ENCODE assay signal across 24 cellular contexts in the genomic region with DNA sequence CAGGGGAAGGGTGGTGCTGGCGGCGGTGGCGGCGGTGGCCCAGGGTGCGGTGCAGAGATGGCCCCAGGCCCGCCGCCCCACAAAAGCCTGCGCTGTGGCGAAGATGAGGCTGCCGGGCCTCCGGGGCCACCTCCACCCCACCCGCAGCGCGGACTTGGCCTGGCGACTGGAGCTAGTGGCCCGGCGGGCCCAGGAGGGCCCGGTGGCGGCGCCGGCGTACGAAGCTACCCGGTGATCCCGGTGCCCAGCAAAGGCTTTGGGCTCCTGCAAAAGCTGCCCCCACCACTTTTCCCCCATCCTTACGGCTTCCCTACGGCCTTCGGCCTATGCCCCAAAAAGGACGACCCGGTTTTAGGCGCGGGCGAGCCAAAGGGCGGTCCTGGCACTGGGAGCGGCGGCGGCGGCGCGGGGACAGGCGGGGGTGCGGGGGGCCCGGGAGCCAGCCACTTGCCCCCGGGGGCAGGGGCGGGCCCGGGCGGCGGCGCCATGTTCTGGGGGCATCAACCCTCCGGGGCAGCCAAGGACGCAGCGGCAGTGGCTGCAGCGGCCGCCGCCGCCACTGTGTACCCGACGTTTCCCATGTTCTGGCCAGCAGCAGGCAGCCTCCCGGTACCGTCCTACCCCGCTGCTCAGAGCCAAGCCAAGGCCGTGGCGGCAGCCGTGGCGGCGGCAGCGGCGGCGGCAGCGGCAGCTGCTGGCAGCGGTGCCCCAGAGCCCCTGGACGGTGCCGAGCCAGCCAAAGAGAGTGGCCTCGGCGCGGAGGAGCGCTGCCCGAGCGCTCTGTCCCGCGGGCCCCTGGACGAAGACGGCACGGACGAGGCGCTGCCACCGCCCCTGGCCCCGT. TPM values are rescaled to one million over a fixed set of nuclear protein-coding genes. Genes with fewer than 3 reads are reported as not detected.
DNase-seq lines count a peak whose midpoint lies in the region; ATAC-seq, FAIRE-seq and TF ChIP-seq lines count a peak whose summit lies in the region.
"Had no signal": no experiment of that assay in that cellular context is flagged by ENCODE, and none has a peak within 500 bp of the region (broad histone marks: within the 10 kb centered on the region; RNA-seq: fewer than 3 reads in every experiment).

No MANE protein-coding gene starts in this region.

- FAIRE-seq in HepG2 (lab: Jason Lieb, UNC), result no peak
- FAIRE-seq: colon, GM19239, K562 had no signal

- BruUV-seq in HepG2 (replicated peaks; lab: Mats Ljungman, UMichigan), result no TSS peak

- TF ChIP-seq CTCF in left ventricle myocardium inferior (IDR thresholded peaks at IDR 0.05; ENCODE audit: borderline replicate concordance), result no peak
- TF ChIP-seq CTCF in body of pancreas (IDR thresholded peaks at IDR 0.05), result no peak
- no peak for TF ChIP-seq CTCF in HepG2 (CRISPR knock-in tag; IDR thresholded peaks at IDR 0.05)
- TF ChIP-seq CTCF in upper lobe of right lung (IDR thresholded peaks at IDR 0.05), result no peak

- in situ Hi-C loops in HepG2 (cut with HindIII; ENCODE audit: extremely low pct_ligation_motif_present, low pct_unique_long_range_greater_than_20kb), result no loop called here

- intact Hi-C loops in left ventricle myocardium inferior (cut with micrococcal nuclease) (no loop called here), cardiac septum (cut with DNase I) (no loop called here), body of pancreas (cut with DNase I) (no loop called here), HepG2 (cut with micrococcal nuclease; ENCODE audit: unreplicated experiment) (no loop called here), upper lobe of right lung (cut with DNase I) (no loop called here)

- DNase-seq in left ventricle myocardium inferior (no peak), cardiac septum (ENCODE audit: low spot score) (no peak), body of pancreas (peak in 1 of 4 donors; percentile 23), HepG2 (ENCODE audit: low spot score) (no peak), upper lobe of right lung (peak; percentile 41), COR-L47 (lab: John Stamatoyannopoulos, UW) (no peak), NCI-H524 (lab: John Stamatoyannopoulos, UW) (no peak)
- DNase-seq: activated CD4-positive, alpha-beta T cell treated with anti-CD3 and anti-CD28 coated beads for 1 hour; activated naive CD4-positive, alpha-beta T cell treated with anti-CD3 and anti-CD28 coated beads for 36 hours; NCI-H2081 treated with DMSO at 0.1 percent for 48 hours; NCI-H526; SJCRH30; stimulated activated CD4-positive, alpha-beta T cell treated with anti-CD3 and anti-CD28 coated beads, Interleukin-1b, Interleukin-23, amount 100 ng/mL, for 48 hours; T1000 had no signal

- H3K27me3 ChIP-seq in left ventricle myocardium inferior (ENCODE audit: low read depth) (peaks cover 100% of the 10 kb centered on the region), body of pancreas (peaks cover 0 to 85% of the 10 kb centered on the region in 2 donors), HepG2 (ENCODE audit: control insufficient read depth in 1 of 2, insufficient read depth in 2 of 2, low read length in 2 of 2) (peaks cover 13 to 70% of the 10 kb centered on the region in 2 experiments), upper lobe of right lung (peaks cover 100% of the 10 kb centered on the region)
- H3K27me3 ChIP-seq: SJCRH30 had no signal

- POLR2A ChIA-PET in HepG2 (lab: Yijun Ruan, JAX), result no interaction called here

- CTCF ChIA-PET in HepG2 (lab: Yijun Ruan, JAX; ENCODE audit: low intra/inter-chr PET ratio, low total read pairs), result no interaction called here

- TF ChIP-seq RAD21 in HepG2 (CRISPR knock-in tag; IDR thresholded peaks at IDR 0.05), result no peak

- WGBS in body of pancreas, 2 donors, result 6 to 8% methylated on average over 18 to 65 of the region's 88 CpGs
- 96% methylated on average over 23 of the region's 88 CpGs for WGBS in HepG2 (ENCODE audit: low lambda C conversion rate)

- no peak overlapping the region for H3K27ac ChIP-seq in left ventricle myocardium inferior (replicated peaks)
- H3K27ac ChIP-seq in body of pancreas, result no peak overlapping the region
- no peak overlapping the region for H3K27ac ChIP-seq in HepG2 (ENCODE audit: extremely low read length, insufficient read depth, low read length)
- no peak overlapping the region for H3K27ac ChIP-seq in upper lobe of right lung
- H3K27ac ChIP-seq: HL-60, left lung, SJCRH30 had no signal

- H3K4me1 ChIP-seq in left ventricle myocardium inferior, result peaks cover 73% of the 10 kb centered on the region
- H3K4me1 ChIP-seq in body of pancreas, result peaks cover 75% of the 10 kb centered on the region
- H3K4me1 ChIP-seq in HepG2 (ENCODE audit: insufficient read depth, low read length), result no peaks in the 10 kb centered on the region
- H3K4me1 ChIP-seq in upper lobe of right lung, result peaks cover 30% of the 10 kb centered on the region
- H3K4me1 ChIP-seq: SJCRH30 had no signal

- ATAC-seq in body of pancreas (peak; percentile 30), HepG2 (peak; percentile 20; the same call in 2 of the 3 replicates), upper lobe of right lung (no peak), HG02852 (IDR thresholded peaks at IDR 0.05; ENCODE audit: unreplicated experiment) (no peak)
- ATAC-seq: HCT116, K562, left lung, sciatic nerve had no signal

- H3K79me2 ChIP-seq in HepG2 (ENCODE audit: insufficient read depth, low read length), result no peaks in the 10 kb centered on the region

- no peaks in the 10 kb centered on the region for H4K20me1 ChIP-seq in HepG2 (ENCODE audit: insufficient read depth, low read length)

- TF ChIP-seq POLR2A in body of pancreas (IDR thresholded peaks at IDR 0.05), result no peak
- no peak for TF ChIP-seq POLR2A in HepG2 (IDR thresholded peaks at IDR 0.05; ENCODE audit: insufficient read depth in 1 of 2, low read depth in 2 of 2, low read length in 2 of 2)

- TF ChIP-seq EP300 in HepG2 (IDR thresholded peaks at IDR 0.05; ENCODE audit: low read depth in 2 of 2, low read length in 2 of 2), result no peak
- no peak for TF ChIP-seq EP300 in HepG2 (CRISPR knock-in tag; IDR thresholded peaks at IDR 0.05; ENCODE audit: borderline replicate concordance)

- H3K9ac ChIP-seq in HepG2 (ENCODE audit: insufficient read depth, low read depth, low read length), result no peak overlapping the region

- H3K36me3 ChIP-seq in left ventricle myocardium inferior (no peaks in the 10 kb centered on the region), body of pancreas (replicated peaks in 1 of 2; ENCODE audit: insufficient read depth in 1 of 2, low read depth in 2 of 2) (no peaks in the 10 kb centered on the region), HepG2 (replicated peaks in 1 of 2; ENCODE audit: control insufficient read depth in 1 of 2, insufficient read depth in 2 of 2, low read length in 2 of 2) (no peaks in the 10 kb centered on the region), upper lobe of right lung (no peaks in the 10 kb centered on the region)
- H3K36me3 ChIP-seq: left lung, SJCRH30 had no signal

- no peak overlapping the region for H2AFZ ChIP-seq in HepG2 (ENCODE audit: low read length)

- H3K4me3 ChIP-seq in left ventricle myocardium inferior (peak overlapping the region; percentile 52), body of pancreas (no peak overlapping the region), HepG2 (replicated peaks in 1 of 3; ENCODE audit: insufficient read depth in 1 of 3, low read depth in 2 of 3, low read length in 3 of 3) (no peak overlapping the region), upper lobe of right lung (no peak overlapping the region)
- H3K4me3 ChIP-seq: K562, left lung, SJCRH30 had no signal

- H3K9me3 ChIP-seq in left ventricle myocardium inferior (replicated peaks), result no peaks in the 10 kb centered on the region
- no peaks in the 10 kb centered on the region for H3K9me3 ChIP-seq in body of pancreas
- no peaks in the 10 kb centered on the region for H3K9me3 ChIP-seq in HepG2 (ENCODE audit: low read length)
- no peaks in the 10 kb centered on the region for H3K9me3 ChIP-seq in upper lobe of right lung
- H3K9me3 ChIP-seq: left lung had no signal

- no peak overlapping the region for H3K4me2 ChIP-seq in HepG2 (ENCODE audit: low read depth, low read length)

RNA-seq across cellular contexts. Expression of a gene that starts 1.6 kb away (rescaled TPM):
- total RNA-seq in left ventricle myocardium inferior, result 0.22 TPM
- total RNA-seq in cardiac septum, result 0.24 TPM
- under 1 TPM; under 0.01 to 0.78 TPM for total RNA-seq in body of pancreas
- 0.09 and 0.10 TPM in 2 replicates for total RNA-seq in HepG2 (2016; rRNA removed; fragmentation: Illumina TruSeq; extraction: Trizol)
- total RNA-seq in HepG2 (2016; cell fraction: cytosol; rRNA removed; fragmentation: Illumina TruSeq; extraction: Trizol; ENCODE audit: low read depth), result 0.10 TPM in 1 of 2 replicates, not detected in the other
- total RNA-seq in HepG2 (2016; cell fraction: insoluble cytoplasmic fraction; rRNA removed; fragmentation: Illumina TruSeq; extraction: Trizol), result 0.09 TPM in 1 of 2 replicates, not detected in the other
- total RNA-seq in HepG2 (2016; cell fraction: membrane; rRNA removed; fragmentation: Illumina TruSeq; extraction: Trizol), result not detected in 2 replicates
- total RNA-seq in HepG2 (2016; cell fraction: nucleus; rRNA removed; fragmentation: Illumina TruSeq; extraction: Trizol), result 0.25 TPM in 1 of 2 replicates, not detected in the other
- polyA plus RNA-seq in HepG2 (2011; rRNA removed), result 0.11 and 0.14 TPM in 2 replicates
- 0.04 and 0.09 TPM in 2 replicates for polyA plus RNA-seq in HepG2 (2011; cell fraction: cytosol; rRNA removed)
- 0.96 and 1.0 TPM in 2 replicates for polyA plus RNA-seq in HepG2 (2011; cell fraction: nucleus; rRNA removed)
- polyA plus RNA-seq in HepG2 (2012), result 0.27 and 0.28 TPM in 2 replicates
- not detected in 2 replicates for polyA plus RNA-seq in HepG2 (2016; cell fraction: cytosol; fragmentation: Illumina TruSeq; extraction: Trizol; ENCODE audit: low read depth)
- 0.05 and 0.14 TPM in 2 replicates for polyA plus RNA-seq in HepG2 (2016; cell fraction: insoluble cytoplasmic fraction; fragmentation: Illumina TruSeq; extraction: Trizol; ENCODE audit: low read depth)
- not detected in 2 replicates for polyA plus RNA-seq in HepG2 (2016; cell fraction: membrane; fragmentation: Illumina TruSeq; extraction: Trizol; ENCODE audit: low read depth)
- polyA plus RNA-seq in HepG2 (2016; cell fraction: nucleus; fragmentation: Illumina TruSeq; extraction: Trizol; ENCODE audit: insufficient read depth, low read depth), result 0.35 and 0.36 TPM in 2 replicates
- polyA minus RNA-seq in HepG2 (2011; rRNA and poly(A)+ RNA removed; ENCODE audit: low replicate concordance), result 0.28 and 0.80 TPM in 2 replicates
- polyA minus RNA-seq in HepG2 (2011; cell fraction: cytosol; rRNA and poly(A)+ RNA removed), result not detected in 2 replicates
- polyA minus RNA-seq in HepG2 (2011; cell fraction: nucleus; rRNA and poly(A)+ RNA removed), result 0.75 and 0.90 TPM in 2 replicates
- total RNA-seq in upper lobe of right lung, result 0.52 TPM

RNA-seq across cellular contexts. Expression of a gene that starts 12.9 kb away (rescaled TPM):
- total RNA-seq in left ventricle myocardium inferior (not detected), cardiac septum (not detected), body of pancreas (not detected), HepG2 (2016; rRNA removed; fragmentation: Illumina TruSeq; extraction: Trizol) (under 0.01 TPM in 1 of 2 replicates, not detected in the other), upper lobe of right lung (not detected)
- total RNA-seq in HepG2 (2016; cell fraction: cytosol; rRNA removed; fragmentation: Illumina TruSeq; extraction: Trizol; ENCODE audit: low read depth), result under 0.01 TPM in 2 replicates
- total RNA-seq in HepG2 (2016; cell fraction: insoluble cytoplasmic fraction; rRNA removed; fragmentation: Illumina TruSeq; extraction: Trizol), result under 0.01 TPM in 1 of 2 replicates, not detected in the other
- under 0.01 TPM in 1 of 2 replicates, not detected in the other for total RNA-seq in HepG2 (2016; cell fraction: membrane; rRNA removed; fragmentation: Illumina TruSeq; extraction: Trizol)
- total RNA-seq in HepG2 (2016; cell fraction: nucleus; rRNA removed; fragmentation: Illumina TruSeq; extraction: Trizol), result not detected in 2 replicates
- not detected in 2 replicates for polyA plus RNA-seq in HepG2 (2011; rRNA removed)
- polyA plus RNA-seq in HepG2 (2011; cell fraction: cytosol; rRNA removed), result not detected in 2 replicates
- not detected in 2 replicates for polyA plus RNA-seq in HepG2 (2011; cell fraction: nucleus; rRNA removed)
- not detected in 2 replicates for polyA plus RNA-seq in HepG2 (2012)
- polyA plus RNA-seq in HepG2 (2016; cell fraction: cytosol; fragmentation: Illumina TruSeq; extraction: Trizol; ENCODE audit: low read depth), result not detected in 2 replicates
- not detected in 2 replicates for polyA plus RNA-seq in HepG2 (2016; cell fraction: insoluble cytoplasmic fraction; fragmentation: Illumina TruSeq; extraction: Trizol; ENCODE audit: low read depth)
- not detected in 2 replicates for polyA plus RNA-seq in HepG2 (2016; cell fraction: membrane; fragmentation: Illumina TruSeq; extraction: Trizol; ENCODE audit: low read depth)
- not detected in 2 replicates for polyA plus RNA-seq in HepG2 (2016; cell fraction: nucleus; fragmentation: Illumina TruSeq; extraction: Trizol; ENCODE audit: insufficient read depth, low read depth)
- polyA minus RNA-seq in HepG2 (2011; rRNA and poly(A)+ RNA removed; ENCODE audit: low replicate concordance), result under 0.01 TPM in 1 of 2 replicates, not detected in the other
- polyA minus RNA-seq in HepG2 (2011; cell fraction: cytosol; rRNA and poly(A)+ RNA removed), result under 0.01 TPM in 1 of 2 replicates, not detected in the other
- not detected in 2 replicates for polyA minus RNA-seq in HepG2 (2011; cell fraction: nucleus; rRNA and poly(A)+ RNA removed)
- total RNA-seq: activated naive CD4-positive, alpha-beta T cell treated with anti-CD3 and anti-CD28 coated beads for 36 hours; aorta; K562; left lung; osteocyte; sciatic nerve; SJCRH30 had no signal
- polyA plus RNA-seq: aorta, K562 had no signal

Comparison
In these comparisons a context has a peak if more than half of its experiments do, and no peak if none do; other contexts are left out.
1. ATAC-seq: peak in body of pancreas (single experiment) and HepG2 (single experiment); none in upper lobe of right lung (single experiment) and HG02852 (single experiment).